Comparison of ENCODE assay signal across 2 cellular contexts in the genomic region with DNA sequence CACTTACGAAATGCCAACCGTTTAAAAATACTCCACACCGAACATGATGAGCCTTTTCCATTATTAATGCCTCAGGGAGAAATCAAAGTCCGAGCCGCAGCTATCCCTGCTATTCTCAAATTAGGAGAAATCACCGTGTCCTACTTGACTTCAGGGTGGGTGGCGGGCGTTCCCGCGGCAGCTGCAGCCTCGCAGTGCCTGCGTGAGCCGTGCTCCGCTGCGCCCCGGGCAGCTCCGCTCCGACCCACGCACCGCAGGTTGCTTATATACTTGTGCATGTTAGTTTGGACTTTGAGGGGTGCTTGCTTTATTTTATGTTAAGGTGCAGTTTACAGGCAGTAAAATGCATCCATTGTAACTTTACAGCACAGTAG.
TF ChIP-seq lines count a peak whose summit lies in the region.

No MANE protein-coding gene starts in this region.

TF ChIP-seq in SK-N-SH, 30 proteins besides CTCF, POLR2A, EP300 and RAD21:
- TF ChIP-seq, protein P1, sequence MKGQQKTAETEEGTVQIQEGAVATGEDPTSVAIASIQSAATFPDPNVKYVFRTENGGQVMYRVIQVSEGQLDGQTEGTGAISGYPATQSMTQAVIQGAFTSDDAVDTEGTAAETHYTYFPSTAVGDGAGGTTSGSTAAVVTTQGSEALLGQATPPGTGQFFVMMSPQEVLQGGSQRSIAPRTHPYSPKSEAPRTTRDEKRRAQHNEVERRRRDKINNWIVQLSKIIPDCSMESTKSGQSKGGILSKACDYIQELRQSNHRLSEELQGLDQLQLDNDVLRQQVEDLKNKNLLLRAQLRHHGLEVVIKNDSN (IDR thresholded peaks at IDR 0.05; ENCODE audit: borderline replicate concordance, low read depth) = no peak
- TF ChIP-seq FOXM1 (IDR thresholded peaks at IDR 0.05; ENCODE audit: low read depth) (no peak), TCF12 (IDR thresholded peaks at IDR 0.05) (no peak), GABPA (IDR thresholded peaks at IDR 0.05; ENCODE audit: low read depth) (no peak), SIN3A (IDR thresholded peaks at IDR 0.05; ENCODE audit: borderline replicate concordance, low read depth, low read length) (no peak), MEF2A (IDR thresholded peaks at IDR 0.05; ENCODE audit: borderline replicate concordance, low read depth) (no peak)

TF ChIP-seq in HepG2, 621 proteins besides CTCF, POLR2A, EP300 and RAD21:
- TF ChIP-seq HNRNPK (IDR thresholded peaks at IDR 0.05; ENCODE audit: low read depth, low read length, poor library complexity, severe bottlenecking) = peak; percentile 1
- TF ChIP-seq RFXANK (CRISPR knock-in tag; IDR thresholded peaks at IDR 0.05) = no peak
- no peak for TF ChIP-seq KDM3A (CRISPR knock-in tag; IDR thresholded peaks at IDR 0.05; ENCODE audit: low read depth)
